In genomic region chr7:140004672-140005071, GRCh38 we compare ENCODE assay signal across 1 cellular context.
TF ChIP-seq lines count a peak whose summit lies in the region.

No MANE protein-coding gene starts in this region.

TF ChIP-seq in H1, 55 proteins besides CTCF, POLR2A, EP300 and RAD21:
- TF ChIP-seq RNF2 (IDR thresholded peaks at IDR 0.05; ENCODE audit: borderline replicate concordance, low read depth, low read length, missing control alignments, poor library complexity, severe bottlenecking) (no peak), TBP (IDR thresholded peaks at IDR 0.05; ENCODE audit: low read depth, low read length) (no peak)
TF ChIP-seq in H1: peak in this region for 0.
